14 cellular contexts compared by ENCODE assay signal in the genomic region with DNA sequence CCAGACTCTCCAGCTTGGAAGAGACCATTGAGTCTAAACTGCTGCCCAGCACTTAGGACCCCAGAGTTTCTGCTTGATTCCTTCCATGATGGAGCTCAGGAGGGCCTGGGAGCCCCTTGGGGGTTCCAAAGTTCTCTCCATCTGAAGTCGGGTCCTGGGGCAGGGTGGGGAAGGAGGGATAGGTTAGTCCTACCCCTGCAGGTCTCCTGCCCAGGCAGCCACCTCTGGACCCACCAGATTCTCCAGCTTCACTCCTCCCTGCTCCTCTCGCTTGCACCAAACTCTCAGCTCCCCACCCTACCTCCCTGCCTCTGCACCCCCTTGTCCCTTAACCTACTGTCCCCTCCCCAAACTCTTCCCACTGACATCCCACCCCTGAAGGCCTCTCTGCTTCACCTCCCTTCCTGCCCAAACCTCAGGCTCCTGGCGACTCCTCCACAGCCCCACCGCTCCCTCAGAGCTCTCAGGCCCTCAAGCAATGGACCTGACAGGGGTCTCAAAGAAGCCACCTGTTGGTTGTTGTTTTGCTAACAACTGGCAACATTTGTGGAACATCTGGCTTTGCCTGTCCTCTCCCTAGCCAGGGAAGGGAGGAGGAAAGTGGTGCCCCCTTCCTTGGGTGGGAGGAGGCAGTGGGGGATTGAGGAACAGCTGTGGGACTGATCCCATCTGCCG.
A peak's percentile ranks its signal among the peaks of the same experiment; 100 is the strongest.
DNase-seq lines count a peak whose midpoint lies in the region; ATAC-seq, FAIRE-seq and TF ChIP-seq lines count a peak whose summit lies in the region.
"Had no signal": no experiment of that assay in that cellular context is flagged by ENCODE, and none has a peak within 500 bp of the region (broad histone marks: within the 10 kb centered on the region; RNA-seq: fewer than 3 reads in every experiment).

No MANE protein-coding gene starts in this region.

- H3K9me3 Mint-ChIP-seq in nephron progenitor cell = no peaks in the 10 kb centered on the region
- H3K9me3 Mint-ChIP-seq: CD4-positive, alpha-beta memory T cell; stimulated activated naive CD8-positive, alpha-beta T cell treated with anti-CD3 and anti-CD28 coated beads, Interleukin-15, Interleukin-2, amounts not matched to agents 100 ng/mL and 50 ng/mL, for 24 hours had no signal

- no peak for DNase-seq in IMR-90
- DNase-seq in bronchial epithelial cell (ENCODE audit: low read depth) = no peak
- DNase-seq in nephron progenitor cell = no peak
- no peak for DNase-seq in stimulated activated CD8-positive, alpha-beta memory T cell treated with anti-CD3 and anti-CD28 coated beads, Interleukin-4, amount 100 ng/mL, for 48 hours
- no peak for DNase-seq in vagina (ENCODE audit: extremely low spot score in 2 of 2)
- DNase-seq in amygdala (lab: John Stamatoyannopoulos, UW) = no peak
- DNase-seq in AML-193 (lab: John Stamatoyannopoulos, UW) = no peak
- DNase-seq: CD4-positive, alpha-beta memory T cell; NCI-H1436 treated with DMSO at 0.1 percent for 48 hours; stimulated activated CD4-positive, alpha-beta T cell treated with anti-CD3 and anti-CD28 coated beads, Interleukin-4, amount 100 ng/mL, for 24 hours had no signal

- H3K9me3 ChIP-seq in BLaER1 treated with 17β-estradiol and CSF1 and Interleukin-3, amounts not matched to agents 10 nM and 100 nM (replicated peaks in 1 of 11) = no peaks in the 10 kb centered on the region
- H3K9me3 ChIP-seq in IMR-90 (ENCODE audit: control insufficient read depth, insufficient read depth, low read length) (no peaks in the 10 kb centered on the region), vagina (no peaks in the 10 kb centered on the region)

- peak overlapping the region; percentile 62 to 93 (median 79) for H3K4me2 ChIP-seq in BLaER1 treated with 17β-estradiol and CSF1 and Interleukin-3, amounts not matched to agents 10 nM and 100 nM
- H3K4me2 ChIP-seq in IMR-90 (ENCODE audit: low read depth, low read length) = no peak overlapping the region
- H3K4me2 ChIP-seq: KMS-11 had no signal

- H3K9ac ChIP-seq in BLaER1 treated with 17β-estradiol and CSF1 and Interleukin-3, amounts not matched to agents 10 nM and 100 nM = peak overlapping the region in 4 of 11 experiments; percentile 4 to 48 (median 12); a peak in 5 of 22 replicates
- H3K9ac ChIP-seq in IMR-90 (ENCODE audit: low read depth, low read length) = no peak overlapping the region
- H3K9ac ChIP-seq: KMS-11 had no signal

- intact Hi-C loops in IMR-90 (cut with micrococcal nuclease) = no loop called here
- intact Hi-C loops in vagina (cut with DNase I) = no loop called here

- peaks cover 0 to 26% (median 0%) of the 10 kb centered on the region in 11 experiments; a peak in 6 of 22 replicates for H4K20me1 ChIP-seq in BLaER1 treated with 17β-estradiol and CSF1 and Interleukin-3, amounts not matched to agents 10 nM and 100 nM
- H4K20me1 ChIP-seq in IMR-90 (ENCODE audit: insufficient read depth, low read length) = peaks cover 32% of the 10 kb centered on the region

- no CpG with 5 or more reads among the region's 5 CpGs for WGBS in IMR-90 (ENCODE audit: extremely low coverage in 2 of 2, insufficient read length in 1 of 2), 2 experiments

- peak overlapping the region; percentile 83 for H2AK9ac ChIP-seq in IMR-90 (replicated peaks; ENCODE audit: low read depth, low read length, poor library complexity)

- peak overlapping the region; percentile 96 for H2BK120ac ChIP-seq in IMR-90 (ENCODE audit: low read depth, low read length)

- H3K23ac ChIP-seq in IMR-90 (ENCODE audit: low read depth, low read length) = no peak overlapping the region; the same call in 1 of the 2 replicates

- no peak for TF ChIP-seq POLR2A in IMR-90 (IDR thresholded peaks at IDR 0.05; ENCODE audit: low read depth, low read length)
- TF ChIP-seq POLR2A in vagina (IDR thresholded peaks at IDR 0.05) = no peak

- H3K56ac ChIP-seq in IMR-90 (ENCODE audit: extremely low read depth, insufficient read depth, low read length) = no peak overlapping the region

- CTCF ChIA-PET in IMR-90 (lab: Yijun Ruan, JAX) = interaction anchor here (0.6 kb wide), 1 partner anchor 200 kb away, joined by 3 read pairs; the partner anchor contains the start of gene ALAD

- H3K27ac Mint-ChIP-seq in nephron progenitor cell = peak overlapping the region; percentile 81
- H3K27ac Mint-ChIP-seq: stimulated activated naive CD8-positive, alpha-beta T cell treated with anti-CD3 and anti-CD28 coated beads, Interleukin-15, Interleukin-2, amounts not matched to agents 100 ng/mL and 50 ng/mL, for 24 hours had no signal

- in situ Hi-C loops in IMR-90 (cut with MboI; ENCODE audit: low sequenced_read_pairs) = no loop called here

- H3K14ac ChIP-seq in IMR-90 (replicated peaks; ENCODE audit: low read depth, low read length) = peak overlapping the region; percentile 83

- H2BK15ac ChIP-seq in IMR-90 (ENCODE audit: low read depth, low read length) = peak overlapping the region; percentile 83; the same call in 2 of the 3 replicates

- H2AFZ ChIP-seq in IMR-90 (replicated peaks; ENCODE audit: low read length, poor library complexity) = peak overlapping the region; percentile 69

- H3K4me1 Mint-ChIP-seq in nephron progenitor cell = peaks cover 80% of the 10 kb centered on the region

- H2BK20ac ChIP-seq in IMR-90 (ENCODE audit: low read depth, low read length) = peak overlapping the region; percentile 82

- H3K79me1 ChIP-seq in IMR-90 (ENCODE audit: low read depth in 1 of 2, low read length in 2 of 2) = peaks cover 0 to 60% of the 10 kb centered on the region in 2 experiments; a peak in 2 of 4 replicates

- H2AK5ac ChIP-seq in IMR-90 (ENCODE audit: low read depth, low read length) = peak overlapping the region; percentile 96

- H4K5ac ChIP-seq in IMR-90 (ENCODE audit: low read depth, low read length) = no peak overlapping the region

- peaks cover 10% of the 10 kb centered on the region for H3K36me3 Mint-ChIP-seq in nephron progenitor cell (ENCODE audit: low read depth)

- ATAC-seq in IMR-90 (ENCODE audit: low read depth) = no peak

- H3K27me3 Mint-ChIP-seq in nephron progenitor cell (ENCODE audit: low read depth, poor library complexity) = peaks cover 2% of the 10 kb centered on the region
- H3K27me3 Mint-ChIP-seq: CD4-positive, alpha-beta memory T cell; stimulated activated naive CD8-positive, alpha-beta T cell treated with anti-CD3 and anti-CD28 coated beads, Interleukin-15, Interleukin-2, amounts not matched to agents 100 ng/mL and 50 ng/mL, for 24 hours had no signal

- peak overlapping the region; percentile 54 for H4K91ac ChIP-seq in IMR-90 (ENCODE audit: insufficient read depth, low read depth, low read length)

- H3K18ac ChIP-seq in IMR-90 (ENCODE audit: low read depth, low read length) = 0 out of 2 replicates have a peak overlapping the region, but pooled peaks have one; percentile 25

- peak overlapping the region; percentile 56 for H3K4me3 Mint-ChIP-seq in nephron progenitor cell
- H3K4me3 Mint-ChIP-seq: CD4-positive, alpha-beta memory T cell; stimulated activated naive CD8-positive, alpha-beta T cell treated with anti-CD3 and anti-CD28 coated beads, Interleukin-15, Interleukin-2, amounts not matched to agents 100 ng/mL and 50 ng/mL, for 24 hours had no signal

- H2BK5ac ChIP-seq in IMR-90 (ENCODE audit: low read depth, low read length, poor library complexity, severe bottlenecking) = peak overlapping the region; percentile 60

- FAIRE-seq in bronchial epithelial cell (lab: Jason Lieb, UNC) = peak; percentile 47

- peaks cover 11 to 23% (median 19%) of the 10 kb centered on the region in 11 experiments for H3K36me3 ChIP-seq in BLaER1 treated with 17β-estradiol and CSF1 and Interleukin-3, amounts not matched to agents 10 nM and 100 nM
- H3K36me3 ChIP-seq in IMR-90 (ENCODE audit: control insufficient read depth, insufficient read depth, low read length) = peaks cover 19% of the 10 kb centered on the region
- peaks cover 9% of the 10 kb centered on the region for H3K36me3 ChIP-seq in bronchial epithelial cell (ENCODE audit: control insufficient read depth, insufficient read depth, low read length)
- peaks cover 0 to 19% of the 10 kb centered on the region in 2 donors for H3K36me3 ChIP-seq in vagina

- dilution Hi-C loops in IMR-90 (cut with HindIII; ENCODE audit: low sequenced_read_pairs, unreplicated experiment) = no loop called here

- TF ChIP-seq CTCF in IMR-90 (conservative IDR thresholded peaks at IDR 0.05; ENCODE audit: low read depth, low read length) (no peak), bronchial epithelial cell (IDR thresholded peaks at IDR 0.05; ENCODE audit: insufficient read depth, low read length, severe bottlenecking) (no peak), nephron progenitor cell (IDR thresholded peaks at IDR 0.05) (no peak), vagina (IDR thresholded peaks at IDR 0.05) (no peak)

- peak overlapping the region in 4 of 11 experiments; percentile 5 to 74 (median 68); a peak in 4 of 22 replicates for H3K27ac ChIP-seq in BLaER1 treated with 17β-estradiol and CSF1 and Interleukin-3, amounts not matched to agents 10 nM and 100 nM
- H3K27ac ChIP-seq in IMR-90 (ENCODE audit: insufficient read depth, low read length) = no peak overlapping the region
- no peak overlapping the region for H3K27ac ChIP-seq in vagina
- H3K27ac ChIP-seq: KMS-11, SK-N-MC had no signal

- H3K4ac ChIP-seq in IMR-90 (ENCODE audit: low read depth, low read length) = peak overlapping the region; percentile 90

- H3K4me3 ChIP-seq in BLaER1 treated with 17β-estradiol and CSF1 and Interleukin-3, amounts not matched to agents 10 nM and 100 nM = no peak overlapping the region
- H3K4me3 ChIP-seq in IMR-90 (ENCODE audit: insufficient read depth, low read depth, low read length) (no peak overlapping the region), bronchial epithelial cell (ENCODE audit: low read depth, low read length) (no peak overlapping the region), vagina (no peak overlapping the region)
- H3K4me3 ChIP-seq: SK-N-MC had no signal

- no peaks in the 10 kb centered on the region for H3K27me3 ChIP-seq in BLaER1 treated with 17β-estradiol and CSF1 and Interleukin-3, amounts not matched to agents 10 nM and 100 nM
- H3K27me3 ChIP-seq in IMR-90 (ENCODE audit: control insufficient read depth, insufficient read depth, low read length) (no peaks in the 10 kb centered on the region), bronchial epithelial cell (ENCODE audit: control insufficient read depth, insufficient read depth, low read length) (no peaks in the 10 kb centered on the region), vagina (no peaks in the 10 kb centered on the region)

- H4K8ac ChIP-seq in IMR-90 (ENCODE audit: low read depth in 2 of 2, low read length in 2 of 2) = peak overlapping the region; percentile 61 to 87; a peak in 2 of 4 replicates

- TF ChIP-seq RAD21 in IMR-90 (IDR thresholded peaks at IDR 0.05; ENCODE audit: low read length) = no peak

- POLR2A ChIA-PET in IMR-90 (lab: Charles Lee; ENCODE audit: unreplicated experiment) = interaction anchor here (1.2 kb wide), 1 partner anchor 146 kb away, joined by 3 read pairs; no protein-coding TSS in a partner anchor

- H3K9me1 ChIP-seq in IMR-90 (ENCODE audit: insufficient read depth, low read length) = peaks cover 45% of the 10 kb centered on the region

- BruUV-seq in IMR-90 (replicated peaks; lab: Mats Ljungman, UMichigan) = no TSS peak

- H3K4me1 ChIP-seq in BLaER1 treated with 17β-estradiol and CSF1 and Interleukin-3, amounts not matched to agents 10 nM and 100 nM = peaks cover 33 to 87% (median 72%) of the 10 kb centered on the region in 10 experiments
- H3K4me1 ChIP-seq in IMR-90 (ENCODE audit: control insufficient read depth, insufficient read depth, low read length) = peaks cover 48% of the 10 kb centered on the region
- H3K4me1 ChIP-seq in vagina = peaks cover 54% of the 10 kb centered on the region
